Comparison of ENCODE assay signal across 23 cellular contexts in genomic region chr11:86458294-86459001, GRCh38.
DNase-seq lines count a peak whose midpoint lies in the region; ATAC-seq and TF ChIP-seq lines count a peak whose summit lies in the region.
"Had no signal": no experiment of that assay in that cellular context is flagged by ENCODE, and none has a peak within 500 bp of the region (broad histone marks: within the 10 kb centered on the region; RNA-seq: fewer than 3 reads in every experiment).

No MANE protein-coding gene starts in this region.

- intact Hi-C loops in Right ventricle myocardium inferior (cut with DNase I) = loop anchor here (5.0 kb wide), 1 partner anchor 344 kb away; the partner anchor contains the start of gene PRSS23
- intact Hi-C loops in cardiac septum (cut with DNase I) = loop anchor here (5.0 kb wide), 2 partner anchors 284 to 344 kb away; partner anchors contain the start of gene PRSS23
- intact Hi-C loops in esophagus muscularis mucosa (cut with DNase I) = loop anchor here (5.0 kb wide), 3 partner anchors 149 to 344 kb away; partner anchors contain the start of genes ME3 and PRSS23
- intact Hi-C loops in vagina (cut with DNase I) = loop anchor here (5.0 kb wide), 2 partner anchors 149 to 359 kb away; no protein-coding TSS in a partner anchor

- peaks cover 8 to 12% of the 10 kb centered on the region in 2 donors for H3K4me1 Mint-ChIP-seq in stimulated activated naive B cell treated with anti-CD40 and anti-IgM and Interleukin-4, amounts not matched to agents 10 μg/mL and 1 μg/mL and 100 μg/mL, for 72 hours

- H3K27me3 ChIP-seq in esophagus muscularis mucosa = peaks cover 0 to 4% (median 0%) of the 10 kb centered on the region in 4 donors
- H3K27me3 ChIP-seq in muscle layer of duodenum (ENCODE audit: low read depth, low read length) = no peaks in the 10 kb centered on the region
- H3K27me3 ChIP-seq in vagina = no peaks in the 10 kb centered on the region
- no peaks in the 10 kb centered on the region for H3K27me3 ChIP-seq in BE2C

- peaks cover 23 to 56% (median 42%) of the 10 kb centered on the region in 4 donors for H3K4me1 ChIP-seq in esophagus muscularis mucosa
- H3K4me1 ChIP-seq in muscle layer of duodenum (ENCODE audit: control insufficient read depth in 1 of 2, insufficient read depth in 2 of 2, low read length in 2 of 2) = peaks cover 0 to 26% of the 10 kb centered on the region in 2 donors
- peaks cover 44% of the 10 kb centered on the region for H3K4me1 ChIP-seq in vagina
- no peaks in the 10 kb centered on the region for H3K4me1 ChIP-seq in BE2C

- H3K36me3 ChIP-seq in esophagus muscularis mucosa = peaks cover 0 to 11% (median 5%) of the 10 kb centered on the region in 4 donors
- no peaks in the 10 kb centered on the region for H3K36me3 ChIP-seq in muscle layer of duodenum (ENCODE audit: control insufficient read depth in 1 of 2, insufficient read depth in 2 of 2, low read length in 2 of 2)
- peaks cover 0 to 5% of the 10 kb centered on the region in 2 donors for H3K36me3 ChIP-seq in vagina
- H3K36me3 ChIP-seq in BE2C = no peaks in the 10 kb centered on the region

- peaks cover 5 to 8% of the 10 kb centered on the region in 2 donors for H3K27me3 Mint-ChIP-seq in stimulated activated naive B cell treated with anti-CD40 and anti-IgM and Interleukin-4, amounts not matched to agents 10 μg/mL and 1 μg/mL and 100 μg/mL, for 72 hours

- TF ChIP-seq CTCF in esophagus muscularis mucosa (IDR thresholded peaks at IDR 0.05) (no peak), vagina (IDR thresholded peaks at IDR 0.05) (no peak), BE2C (IDR thresholded peaks at IDR 0.05; ENCODE audit: low read depth, low read length) (no peak)

- TF ChIP-seq EP300 in esophagus muscularis mucosa (IDR thresholded peaks at IDR 0.05) = no peak

- no peaks in the 10 kb centered on the region for H3K36me3 Mint-ChIP-seq in stimulated activated naive B cell treated with anti-CD40 and anti-IgM and Interleukin-4, amounts not matched to agents 10 μg/mL and 1 μg/mL and 100 μg/mL, for 72 hours
- H3K36me3 Mint-ChIP-seq: CD14-positive monocyte had no signal

- ATAC-seq in Right ventricle myocardium inferior = peak; percentile 64
- no peak for ATAC-seq in stimulated activated naive B cell treated with anti-CD40 and anti-IgM and Interleukin-4, amounts not matched to agents 10 μg/mL and 1 μg/mL and 100 μg/mL, for 72 hours (replicated peaks)
- no peak for ATAC-seq in HG03460 (IDR thresholded peaks at IDR 0.05; ENCODE audit: unreplicated experiment)
- ATAC-seq: GM23338 had no signal

- H3K27ac ChIP-seq in esophagus muscularis mucosa (replicated peaks in 1 of 4) (peak overlapping the region in 3 of 4 donors; percentile 24 to 52 (median 45)), muscle layer of duodenum (ENCODE audit: low read length) (peak overlapping the region; percentile 30), vagina (peak overlapping the region; percentile 75)
- H3K27ac ChIP-seq: VCaP had no signal

- no peak for DNase-seq in Right ventricle myocardium inferior (ENCODE audit: missing footprints)
- DNase-seq in cardiac septum (ENCODE audit: low spot score) = no peak
- DNase-seq in esophagus muscularis mucosa (ENCODE audit: extremely low spot score) = no peak
- DNase-seq in vagina (ENCODE audit: extremely low spot score in 2 of 2) = no peak
- no peak for DNase-seq in BE2C
- DNase-seq in stimulated activated naive B cell treated with anti-CD40 and anti-IgM and Interleukin-4, amounts not matched to agents 10 μg/mL and 1 μg/mL and 100 μg/mL, for 72 hours = no peak
- DNase-seq: activated CD4-positive, alpha-beta T cell treated with anti-CD3 and anti-CD28 coated beads, Interleukin-2, amount 50 U/mL, for 4 hours; activated naive CD4-positive, alpha-beta T cell; anterior cingulate cortex; foreskin melanocyte; Karpas-422; NCI-H1092; NCI-H2081 treated with DMSO at 0.1 percent for 48 hours; NCI-H524; SHP77 treated with DMSO at 0.1 percent for 48 hours; stimulated activated naive CD4-positive, alpha-beta T cell treated with Interleukin-2 at 50 U/mL for 16 hours had no signal

- no peak overlapping the region for H3K27ac Mint-ChIP-seq in stimulated activated naive B cell treated with anti-CD40 and anti-IgM and Interleukin-4, amounts not matched to agents 10 μg/mL and 1 μg/mL and 100 μg/mL, for 72 hours
- H3K27ac Mint-ChIP-seq: GM23338; mesothelial cell of epicardium; T-helper 1 cell treated with Interleukin-12 subunit alpha and Interleukin-12 subunit beta and Interleukin-4 antibody, amounts not matched to agents 30 μg/mL and 1 μg/mL, for 36 hours had no signal

- H3K9me3 Mint-ChIP-seq in stimulated activated naive B cell treated with anti-CD40 and anti-IgM and Interleukin-4, amounts not matched to agents 10 μg/mL and 1 μg/mL and 100 μg/mL, for 72 hours = no peaks in the 10 kb centered on the region
- H3K9me3 Mint-ChIP-seq: CD14-positive monocyte; GM23338; mesothelial cell of epicardium; T-helper 1 cell treated with Interleukin-12 subunit alpha and Interleukin-12 subunit beta and Interleukin-4 antibody, amounts not matched to agents 30 μg/mL and 1 μg/mL, for 36 hours had no signal

- H3K4me3 Mint-ChIP-seq in stimulated activated naive B cell treated with anti-CD40 and anti-IgM and Interleukin-4, amounts not matched to agents 10 μg/mL and 1 μg/mL and 100 μg/mL, for 72 hours = no peak overlapping the region
- H3K4me3 Mint-ChIP-seq: CD14-positive monocyte; GM23338; mesothelial cell of epicardium; T-helper 1 cell treated with Interleukin-12 subunit alpha and Interleukin-12 subunit beta and Interleukin-4 antibody, amounts not matched to agents 30 μg/mL and 1 μg/mL, for 36 hours had no signal

- 74% methylated on average over 5 of the region's 5 CpGs for WGBS in esophagus muscularis mucosa

- H3K9me3 ChIP-seq in esophagus muscularis mucosa = no peaks in the 10 kb centered on the region
- H3K9me3 ChIP-seq in muscle layer of duodenum (ENCODE audit: control insufficient read depth in 1 of 2, low read length in 2 of 2) = no peaks in the 10 kb centered on the region
- no peaks in the 10 kb centered on the region for H3K9me3 ChIP-seq in vagina
- H3K9me3 ChIP-seq in BE2C = no peaks in the 10 kb centered on the region

- TF ChIP-seq POLR2A in esophagus muscularis mucosa (IDR thresholded peaks at IDR 0.05; ENCODE audit: low read depth) (no peak), vagina (IDR thresholded peaks at IDR 0.05) (no peak)

- H3K4me3 ChIP-seq in esophagus muscularis mucosa = no peak overlapping the region
- no peak overlapping the region for H3K4me3 ChIP-seq in muscle layer of duodenum (ENCODE audit: low read depth in 1 of 2, low read length in 2 of 2)
- no peak overlapping the region for H3K4me3 ChIP-seq in vagina
- no peak overlapping the region for H3K4me3 ChIP-seq in BE2C (ENCODE audit: low read depth, low read length)
- H3K4me3 ChIP-seq: GM23338 had no signal
